In genomic region chr20:41163821-41164220, GRCh38 we compare ENCODE assay signal across 24 cellular contexts. TPM values are rescaled to one million over a fixed set of nuclear protein-coding genes. Genes with fewer than 3 reads are reported as not detected.
DNase-seq lines count a peak whose midpoint lies in the region; ATAC-seq and TF ChIP-seq lines count a peak whose summit lies in the region.
"Had no signal": no experiment of that assay in that cellular context is flagged by ENCODE, and none has a peak within 500 bp of the region (broad histone marks: within the 10 kb centered on the region; RNA-seq: fewer than 3 reads in every experiment).

No MANE protein-coding gene starts in this region.

- DNase-seq in activated CD8-positive, alpha-beta memory T cell treated with anti-CD3 and anti-CD28 coated beads, Interleukin-2, amount 10 ng/mL, durations not matched to agents 7 days and 5 days = no peak
- DNase-seq in activated CD8-positive, alpha-beta memory T cell treated with anti-CD3 and anti-CD28 coated beads, Interleukin-2, amount 50 U/mL, for 4 hours = no peak
- DNase-seq in HFFc6 = no peak
- no peak for DNase-seq in activated naive CD8-positive, alpha-beta T cell treated with anti-CD3 and anti-CD28 coated beads for 36 hours
- no peak for DNase-seq in naive thymus-derived CD8-positive, alpha-beta T cell
- no peak for DNase-seq in NCI-H526 (lab: John Stamatoyannopoulos, UW)
- DNase-seq: activated B cell treated with CpG ODN at 0.5 μM for 24 hours; activated CD8-positive, alpha-beta memory T cell treated with anti-CD3 and anti-CD28 coated beads, Interleukin-2, amount 50 U/mL, for 48 hours; hippocampal formation; KBM-7; left cardiac atrium; mammary epithelial cell; NCI-H1092; NCI-H1694 treated with DMSO at 0.1 percent for 48 hours; RPMI8226; SJCRH30; stimulated activated CD4-positive, alpha-beta T cell treated with anti-CD3 and anti-CD28 coated beads, Interleukin-1b, Interleukin-23, amount 100 ng/mL, for 48 hours; tibial artery had no signal

- no peaks in the 10 kb centered on the region for H3K9me3 Mint-ChIP-seq in activated CD8-positive, alpha-beta memory T cell treated with anti-CD3 and anti-CD28 coated beads, Interleukin-2, amount 10 ng/mL, durations not matched to agents 7 days and 5 days (ENCODE audit: low read depth)
- no peaks in the 10 kb centered on the region for H3K9me3 Mint-ChIP-seq in HFFc6
- H3K9me3 Mint-ChIP-seq in activated naive CD8-positive, alpha-beta T cell treated with anti-CD3 and anti-CD28 coated beads for 36 hours = no peaks in the 10 kb centered on the region
- no peaks in the 10 kb centered on the region for H3K9me3 Mint-ChIP-seq in naive thymus-derived CD8-positive, alpha-beta T cell
- H3K9me3 Mint-ChIP-seq: activated B cell treated with CpG ODN at 0.5 μM for 24 hours, brain, GM23338, neural crest cell had no signal

- POLR2A ChIA-PET in naive thymus-derived CD8-positive, alpha-beta T cell (lab: Charles Lee) = interaction anchor here (0.9 to 22.6 kb wide), 2 partner anchors 13 to 24 kb away, joined by 3 to 734 read pairs; partner anchors contain the start of gene PLCG1

- H3K36me3 Mint-ChIP-seq in activated CD8-positive, alpha-beta memory T cell treated with anti-CD3 and anti-CD28 coated beads, Interleukin-2, amount 10 ng/mL, durations not matched to agents 7 days and 5 days = peaks cover 72% of the 10 kb centered on the region
- H3K36me3 Mint-ChIP-seq in HFFc6 (ENCODE audit: low read depth) = peaks cover 18% of the 10 kb centered on the region
- H3K36me3 Mint-ChIP-seq in activated naive CD8-positive, alpha-beta T cell treated with anti-CD3 and anti-CD28 coated beads for 36 hours = peaks cover 75% of the 10 kb centered on the region
- peaks cover 18 to 92% (median 42%) of the 10 kb centered on the region in 3 donors for H3K36me3 Mint-ChIP-seq in naive thymus-derived CD8-positive, alpha-beta T cell

- TF ChIP-seq CTCF in HFFc6 (IDR thresholded peaks at IDR 0.05) = no peak

- peak overlapping the region; percentile 20 for H3K27ac Mint-ChIP-seq in activated CD8-positive, alpha-beta memory T cell treated with anti-CD3 and anti-CD28 coated beads, Interleukin-2, amount 10 ng/mL, durations not matched to agents 7 days and 5 days
- peak overlapping the region; percentile 36; the same call in 1 of the 2 replicates for H3K27ac Mint-ChIP-seq in HFFc6
- peak overlapping the region; percentile 87 for H3K27ac Mint-ChIP-seq in activated naive CD8-positive, alpha-beta T cell treated with anti-CD3 and anti-CD28 coated beads for 36 hours
- peak overlapping the region; percentile 77 to 99 (median 94) for H3K27ac Mint-ChIP-seq in naive thymus-derived CD8-positive, alpha-beta T cell
- H3K27ac Mint-ChIP-seq: activated B cell treated with CpG ODN at 0.5 μM for 24 hours, GM23338 had no signal

- CTCF ChIA-PET in activated CD8-positive, alpha-beta memory T cell treated with anti-CD3 and anti-CD28 coated beads, Interleukin-2, amount 10 ng/mL, durations not matched to agents 7 days and 5 days (lab: Charles Lee) = interaction anchor here (1.0 to 1.2 kb wide), 1 partner anchor 9 kb away, joined by 3 to 6 read pairs; no protein-coding TSS in a partner anchor

- no peak overlapping the region for H3K4me3 Mint-ChIP-seq in activated CD8-positive, alpha-beta memory T cell treated with anti-CD3 and anti-CD28 coated beads, Interleukin-2, amount 10 ng/mL, durations not matched to agents 7 days and 5 days
- no peak overlapping the region for H3K4me3 Mint-ChIP-seq in HFFc6
- no peak overlapping the region for H3K4me3 Mint-ChIP-seq in activated naive CD8-positive, alpha-beta T cell treated with anti-CD3 and anti-CD28 coated beads for 36 hours
- H3K4me3 Mint-ChIP-seq in naive thymus-derived CD8-positive, alpha-beta T cell = peak overlapping the region in 6 of 10 donors; percentile 18 to 83 (median 60)
- H3K4me3 Mint-ChIP-seq: activated B cell treated with CpG ODN at 0.5 μM for 24 hours, brain, GM23338, neural crest cell had no signal

- H3K4me1 Mint-ChIP-seq in activated CD8-positive, alpha-beta memory T cell treated with anti-CD3 and anti-CD28 coated beads, Interleukin-2, amount 10 ng/mL, durations not matched to agents 7 days and 5 days = peaks cover 69% of the 10 kb centered on the region
- no peaks in the 10 kb centered on the region for H3K4me1 Mint-ChIP-seq in HFFc6 (ENCODE audit: low read depth)
- H3K4me1 Mint-ChIP-seq in activated naive CD8-positive, alpha-beta T cell treated with anti-CD3 and anti-CD28 coated beads for 36 hours = peaks cover 69% of the 10 kb centered on the region
- peaks cover 45 to 86% (median 76%) of the 10 kb centered on the region in 4 donors for H3K4me1 Mint-ChIP-seq in naive thymus-derived CD8-positive, alpha-beta T cell
- H3K4me1 Mint-ChIP-seq: brain, CD14-positive monocyte, GM23338, neural crest cell had no signal

- H3K27me3 Mint-ChIP-seq in activated CD8-positive, alpha-beta memory T cell treated with anti-CD3 and anti-CD28 coated beads, Interleukin-2, amount 10 ng/mL, durations not matched to agents 7 days and 5 days = no peaks in the 10 kb centered on the region
- peaks cover 3% of the 10 kb centered on the region for H3K27me3 Mint-ChIP-seq in HFFc6 (ENCODE audit: insufficient read depth)
- H3K27me3 Mint-ChIP-seq in activated naive CD8-positive, alpha-beta T cell treated with anti-CD3 and anti-CD28 coated beads for 36 hours = no peaks in the 10 kb centered on the region
- no peaks in the 10 kb centered on the region for H3K27me3 Mint-ChIP-seq in naive thymus-derived CD8-positive, alpha-beta T cell
- H3K27me3 Mint-ChIP-seq: activated B cell treated with CpG ODN at 0.5 μM for 24 hours had no signal

- no peak for ATAC-seq in activated CD8-positive, alpha-beta memory T cell treated with anti-CD3 and anti-CD28 coated beads, Interleukin-2, amount 10 ng/mL, durations not matched to agents 7 days and 5 days
- no peak for ATAC-seq in naive thymus-derived CD8-positive, alpha-beta T cell
- no peak for ATAC-seq in GM18861 (IDR thresholded peaks at IDR 0.05; ENCODE audit: unreplicated experiment)
- ATAC-seq in activated CD4-positive, CD25-positive, alpha-beta regulatory T cell treated with anti-CD3 and anti-CD28 coated beads, Interleukin-2, amount 50 U/mL, for 24 hours = no peak
- ATAC-seq: GM23338, left cardiac atrium had no signal

RNA-seq across cellular contexts. Expression of gene PLCG1, which starts 26.5 kb away (rescaled TPM):
- 100 to 1,000 TPM; 201 to 337 TPM for total RNA-seq in activated CD8-positive, alpha-beta memory T cell treated with anti-CD3 and anti-CD28 coated beads, Interleukin-2, amount 10 ng/mL, durations not matched to agents 7 days and 5 days
- 10 to 100 TPM; 44.4 to 62.1 (median 50.1) TPM for total RNA-seq in HFFc6 (2021; fragmentation: NEBNext Ultra II Directional; extraction: Animal tissue kit (Norgen Biotek cat#: 25700))
- 100 to 1,000 TPM; 156 to 162 TPM for total RNA-seq in activated naive CD8-positive, alpha-beta T cell treated with anti-CD3 and anti-CD28 coated beads for 36 hours
- total RNA-seq in naive thymus-derived CD8-positive, alpha-beta T cell = 100 to 1,000 TPM; 384 to 393 TPM
- polyA plus RNA-seq in naive thymus-derived CD8-positive, alpha-beta T cell = 10 to 100 TPM; 37.4 to 92.5 (median 53.2) TPM

Comparison
In these comparisons a context has a peak if more than half of its experiments do, and no peak if none do; other contexts are left out.
1. H3K27ac Mint-ChIP-seq: peak in every context shown above with its lines; median percentile 94 in naive thymus-derived CD8-positive, alpha-beta T cell; 87 in activated naive CD8-positive, alpha-beta T cell treated with anti-CD3 and anti-CD28 coated beads for 36 hours; 36 in HFFc6; 20 in activated CD8-positive, alpha-beta memory T cell treated with anti-CD3 and anti-CD28 coated beads, Interleukin-2, amount 10 ng/mL, durations not matched to agents 7 days and 5 days.
2. H3K4me3 Mint-ChIP-seq: peak in naive thymus-derived CD8-positive, alpha-beta T cell (6 of 10); none in activated CD8-positive, alpha-beta memory T cell treated with anti-CD3 and anti-CD28 coated beads, Interleukin-2, amount 10 ng/mL, durations not matched to agents 7 days and 5 days (single experiment), HFFc6 (single experiment) and activated naive CD8-positive, alpha-beta T cell treated with anti-CD3 and anti-CD28 coated beads for 36 hours (single experiment).